In the genomic region with DNA sequence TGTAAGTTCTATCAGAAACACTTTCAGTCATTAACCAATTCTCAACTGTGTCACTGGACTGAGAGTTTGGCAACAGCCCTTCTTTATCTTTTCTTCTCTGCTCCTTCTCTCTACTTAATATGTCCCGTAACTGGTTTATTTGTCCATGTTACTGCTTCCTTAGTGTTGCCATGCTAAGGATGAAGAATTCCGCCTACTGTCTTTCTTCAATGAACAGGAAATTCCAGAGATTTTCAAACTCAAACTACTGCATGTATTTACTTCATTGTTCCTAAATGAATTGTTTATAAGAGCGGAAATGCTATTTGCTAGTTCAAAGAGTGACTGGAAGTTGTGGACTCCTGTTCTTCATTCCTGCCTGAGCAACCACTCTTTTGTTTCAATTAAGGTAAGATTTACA, we compare ENCODE assay signal across 19 cellular contexts.
"Had no signal": no experiment of that assay in that cellular context is flagged by ENCODE, and none has a peak within 500 bp of the region (broad histone marks: within the 10 kb centered on the region; RNA-seq: fewer than 3 reads in every experiment).

No MANE protein-coding gene starts in this region.

- H3K27ac ChIP-seq: ascending aorta, right atrium auricular region, stomach, thoracic aorta, VCaP had no signal

- H3K4me1 ChIP-seq: ascending aorta had no signal

- ATAC-seq: activated CD4-positive, alpha-beta T cell treated with anti-CD3 and anti-CD28 coated beads for 36 hours; activated CD8-positive, alpha-beta T cell treated with anti-CD3 and anti-CD28 coated beads for 36 hours; left ventricle myocardium superior had no signal

- H3K4me3 Mint-ChIP-seq: activated CD4-positive, alpha-beta T cell treated with anti-CD3 and anti-CD28 coated beads for 36 hours; activated CD8-positive, alpha-beta T cell treated with anti-CD3 and anti-CD28 coated beads for 36 hours; mesothelial cell of epicardium had no signal

- H3K27me3 Mint-ChIP-seq: activated CD4-positive, alpha-beta T cell treated with anti-CD3 and anti-CD28 coated beads for 36 hours; activated CD8-positive, alpha-beta T cell treated with anti-CD3 and anti-CD28 coated beads for 36 hours had no signal

- H3K36me3 ChIP-seq: ascending aorta, right atrium auricular region, thoracic aorta had no signal

- FAIRE-seq: islet of Langerhans had no signal

- H3K27me3 ChIP-seq: ascending aorta, right atrium auricular region, stomach had no signal

- H3K27ac Mint-ChIP-seq: activated CD4-positive, alpha-beta T cell treated with anti-CD3 and anti-CD28 coated beads for 36 hours; activated CD8-positive, alpha-beta T cell treated with anti-CD3 and anti-CD28 coated beads for 36 hours; mesothelial cell of epicardium had no signal

- H3K36me3 Mint-ChIP-seq: mesothelial cell of epicardium had no signal

- DNase-seq: activated CD4-positive, alpha-beta T cell treated with anti-CD3 and anti-CD28 coated beads for 36 hours; activated CD8-positive, alpha-beta memory T cell treated with anti-CD3 and anti-CD28 coated beads, Interleukin-2, amount 50 U/mL, for 4 hours; activated CD8-positive, alpha-beta T cell treated with anti-CD3 and anti-CD28 coated beads for 36 hours; central memory CD4-positive, alpha-beta T cell; cortex of kidney; effector memory CD4-positive, alpha-beta T cell; erythroblast; head of caudate nucleus; left ventricle myocardium superior; posterior cingulate gyrus; stomach; T-helper 1 cell had no signal

- H3K9me3 ChIP-seq: ascending aorta, right atrium auricular region, stomach, thoracic aorta had no signal

- H3K4me1 Mint-ChIP-seq: activated CD4-positive, alpha-beta T cell treated with anti-CD3 and anti-CD28 coated beads for 36 hours had no signal

- H3K4me3 ChIP-seq: ascending aorta, right atrium auricular region, skin epidermis, stomach, thoracic aorta had no signal
